Comparison of ENCODE assay signal across 8 cellular contexts in the genomic region with DNA sequence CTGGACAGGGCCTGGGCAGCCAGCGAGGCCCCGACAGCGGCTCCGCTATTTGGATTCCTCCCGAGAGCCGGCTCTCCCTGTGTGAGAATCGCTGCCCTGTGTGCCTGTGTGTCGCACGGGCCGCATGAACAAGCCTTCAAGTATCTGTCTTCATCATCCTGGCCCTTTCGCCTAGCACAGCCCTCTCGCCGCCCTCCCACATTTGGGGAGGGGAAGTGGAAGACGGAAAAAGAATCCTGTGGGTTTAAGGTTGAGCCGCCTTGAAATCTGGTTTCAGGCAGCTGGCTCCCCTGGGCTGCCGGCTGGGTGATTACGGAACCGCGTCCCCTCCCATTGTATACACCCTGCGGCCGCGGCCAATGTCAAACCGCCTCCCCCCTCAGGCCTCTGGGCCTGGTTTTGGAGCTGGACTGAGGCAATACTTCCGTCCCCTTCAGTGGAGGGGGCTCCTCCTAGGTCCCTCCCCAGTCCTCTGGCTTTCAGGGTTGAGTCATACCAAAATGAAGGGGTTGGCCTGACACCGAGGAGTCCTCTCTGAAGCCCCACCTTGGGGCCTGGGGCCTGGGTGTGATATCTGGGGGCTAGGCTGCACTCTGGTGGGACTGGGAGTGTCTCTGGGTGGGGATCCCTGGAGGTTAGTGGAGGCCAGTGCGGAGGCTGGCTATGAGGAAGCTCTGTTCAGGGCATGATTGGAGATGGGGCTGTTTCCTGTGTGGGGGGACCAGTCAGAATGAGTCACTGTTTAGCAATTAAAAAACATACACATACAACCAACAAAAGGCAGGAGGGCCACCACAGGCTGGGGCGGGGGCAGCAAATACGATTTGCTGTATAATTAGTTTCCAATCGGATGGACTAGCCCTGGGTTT. TPM values are rescaled to one million over a fixed set of nuclear protein-coding genes. Genes with fewer than 3 reads are reported as not detected.
DNase-seq lines count a peak whose midpoint lies in the region; ATAC-seq and TF ChIP-seq lines count a peak whose summit lies in the region.

No MANE protein-coding gene starts in this region.

- no peaks in the 10 kb centered on the region for H3K27me3 ChIP-seq in MG63

- peak overlapping the region; percentile 99 for H3K27ac Mint-ChIP-seq in activated B cell treated with CpG ODN at 0.5 μM for 24 hours

- POLR2A ChIA-PET in activated B cell treated with CpG ODN at 0.5 μM for 24 hours (lab: Charles Lee) = interaction anchor here (0.6 to 5.8 kb wide), 34 partner anchors 9 to 868 kb away, joined by 3 to 137 read pairs (median 4); partner anchors contain the start of genes ARL3, BORCS7, FBXL15 and GBF1

- intact Hi-C loops in activated B cell treated with CpG ODN at 0.5 μM for 24 hours (cut with micrococcal nuclease) = loop anchor here (1.0 to 10.0 kb wide), 9 partner anchors 15 to 1581 kb away; partner anchors contain the start of genes ARL3, CALHM3, CNNM2 and GBF1

- no peaks in the 10 kb centered on the region for H3K9me3 ChIP-seq in MG63

- peak; percentile 97 for DNase-seq in GF-D8 (lab: John Stamatoyannopoulos, UW)
- DNase-seq in GOT3 (lab: John Stamatoyannopoulos, UW) = peak; percentile 91
- peak; percentile 93 for DNase-seq in MG63
- peak; percentile 62 for DNase-seq in activated B cell treated with CpG ODN at 0.5 μM for 24 hours
- peak; percentile 68 for DNase-seq in central memory CD4-positive, alpha-beta T cell
- DNase-seq in kidney tubule cell (ENCODE audit: low spot score) = peak; percentile 94
- peak in 3 of 4 experiments; percentile 44 to 69 (median 49) for DNase-seq in stimulated activated CD4-positive, alpha-beta T cell treated with anti-CD3 and anti-CD28 coated beads, Interleukin-1b, Interleukin-23, amount 100 ng/mL, for 24 hours (ENCODE audit: low read depth in 4 of 4, low spot score in 1 of 4)
- DNase-seq in NCI-H345 treated with DMSO at 0.1 percent for 48 hours (lab: John Stamatoyannopoulos, UW; ENCODE audit: unreplicated experiment) = no peak

- ATAC-seq in activated B cell treated with CpG ODN at 0.5 μM for 24 hours (ENCODE audit: low read depth) = peak; percentile 25

- H3K36me3 ChIP-seq in MG63 = peaks cover 26% of the 10 kb centered on the region

- TF ChIP-seq CTCF in activated B cell treated with CpG ODN at 0.5 μM for 24 hours (IDR thresholded peaks at IDR 0.05) = no peak

- CTCF ChIA-PET in activated B cell treated with CpG ODN at 0.5 μM for 24 hours (lab: Charles Lee) = interaction anchor here (0.6 to 2.3 kb wide), 5 partner anchors 28 to 143 kb away, joined by 3 to 10 read pairs (median 5); partner anchors contain the start of genes ACTR1A and ARL3

- H3K36me3 Mint-ChIP-seq in activated B cell treated with CpG ODN at 0.5 μM for 24 hours (ENCODE audit: low read depth) = peaks cover 13% of the 10 kb centered on the region

- peaks cover 64% of the 10 kb centered on the region for H3K4me1 Mint-ChIP-seq in activated B cell treated with CpG ODN at 0.5 μM for 24 hours

- H3K27me3 Mint-ChIP-seq in activated B cell treated with CpG ODN at 0.5 μM for 24 hours = no peaks in the 10 kb centered on the region

- peak overlapping the region; percentile 79 for H3K4me3 ChIP-seq in MG63

- peak overlapping the region; percentile 97 for H3K4me3 Mint-ChIP-seq in activated B cell treated with CpG ODN at 0.5 μM for 24 hours

- no peaks in the 10 kb centered on the region for H3K9me3 Mint-ChIP-seq in activated B cell treated with CpG ODN at 0.5 μM for 24 hours

RNA-seq across cellular contexts. Expression of gene TRIM8, which starts 1.7 kb away (rescaled TPM):
- 27.8 and 40.9 TPM in 2 replicates for total RNA-seq in MG63 (2014; rRNA removed; shearing (Covaris generic); ENCODE audit: low replicate concordance)
- total RNA-seq in activated B cell treated with CpG ODN at 0.5 μM for 24 hours = 48.2 and 52.5 TPM in 2 replicates
